ENCODE assay signal across 25 cellular contexts in genomic region chr17:5034651-5035050, GRCh38. TPM values are rescaled to one million over a fixed set of nuclear protein-coding genes. Genes with fewer than 3 reads are reported as not detected.
"Had no signal": no experiment of that assay in that cellular context is flagged by ENCODE, and none has a peak within 500 bp of the region (broad histone marks: within the 10 kb centered on the region; RNA-seq: fewer than 3 reads in every experiment).

No MANE protein-coding gene starts in this region.

- H3K27ac Mint-ChIP-seq: effector memory CD8-positive, alpha-beta T cell; stimulated activated naive B cell treated with anti-CD40 and anti-IgM and Interleukin-4, amounts not matched to agents 10 μg/mL and 1 μg/mL and 100 μg/mL, for 72 hours; T-helper 1 cell treated with Interleukin-12 subunit alpha and Interleukin-12 subunit beta and Interleukin-4 antibody, amounts not matched to agents 30 μg/mL and 1 μg/mL, for 36 hours had no signal

- H3K4me1 ChIP-seq: pancreas had no signal

- H3K36me3 Mint-ChIP-seq: naive thymus-derived CD8-positive, alpha-beta T cell had no signal

- H3K9me3 Mint-ChIP-seq: activated T-cell treated with anti-CD3 and anti-CD28 coated beads, Interleukin-2, amount 50 U/mL, for 4 hours; dendritic cell treated with granulocyte-macrophage colony-stimulating factor and Interleukin-4, amounts not matched to agents 40 ng/mL and 50 ng/mL, for 4 days; effector memory CD8-positive, alpha-beta T cell; naive thymus-derived CD8-positive, alpha-beta T cell; stimulated activated naive B cell treated with anti-CD40 and anti-IgM and Interleukin-4, amounts not matched to agents 10 μg/mL and 1 μg/mL and 100 μg/mL, for 72 hours; T-helper 1 cell treated with Interleukin-12 subunit alpha and Interleukin-12 subunit beta and Interleukin-4 antibody, amounts not matched to agents 30 μg/mL and 1 μg/mL, for 36 hours had no signal

- H3K36me3 ChIP-seq: ascending aorta, left ventricle myocardium inferior, pancreas, tibial nerve had no signal

- DNase-seq: activated CD4-positive, alpha-beta T cell treated with anti-CD3 and anti-CD28 coated beads, Interleukin-2, amount 50 U/mL, for 1 hour; activated CD4-positive, CD25-positive, alpha-beta regulatory T cell treated with anti-CD3 and anti-CD28 coated beads, Interleukin-2, amount 50 U/mL, for 72 hours; activated CD8-positive, alpha-beta memory T cell treated with anti-CD3 and anti-CD28 coated beads, Interleukin-2, amount 50 U/mL, for 4 hours; activated effector memory CD4-positive, alpha-beta T cell treated with Interleukin-2 at 50 U/mL for 16 hours; activated naive CD4-positive, alpha-beta T cell treated with anti-CD3 and anti-CD28 coated beads, Interleukin-2, amount 50 U/mL, for 16 hours; activated T-cell treated with anti-CD3 and anti-CD28 coated beads, Interleukin-2, amount 50 U/mL, for 4 hours; effector memory CD8-positive, alpha-beta T cell; foreskin fibroblast; hippocampal formation; kidney glomerular epithelial cell; left ventricle myocardium inferior; mesendoderm; stimulated activated CD4-positive, alpha-beta T cell treated with anti-CD3 and anti-CD28 coated beads, Interleukin-4, amount 100 ng/mL, for 24 hours; stimulated activated naive B cell treated with anti-CD40 and anti-IgM and Interleukin-4, amounts not matched to agents 10 μg/mL and 1 μg/mL and 100 μg/mL, for 72 hours; substantia nigra had no signal

- H3K27me3 ChIP-seq: ascending aorta, pancreas had no signal

- H3K27me3 Mint-ChIP-seq: effector memory CD8-positive, alpha-beta T cell had no signal

- FAIRE-seq: pancreas, urothelium cell line had no signal

- H3K4me3 Mint-ChIP-seq: activated T-cell treated with anti-CD3 and anti-CD28 coated beads, Interleukin-2, amount 50 U/mL, for 4 hours; dendritic cell treated with granulocyte-macrophage colony-stimulating factor and Interleukin-4, amounts not matched to agents 40 ng/mL and 50 ng/mL, for 4 days; naive thymus-derived CD8-positive, alpha-beta T cell; T-helper 1 cell treated with Interleukin-12 subunit alpha and Interleukin-12 subunit beta and Interleukin-4 antibody, amounts not matched to agents 30 μg/mL and 1 μg/mL, for 36 hours had no signal

- ATAC-seq: activated T-cell treated with anti-CD3 and anti-CD28 coated beads, Interleukin-2, amount 50 U/mL, for 4 hours; effector memory CD8-positive, alpha-beta T cell; pancreas; sciatic nerve; stimulated activated naive B cell treated with anti-CD40 and anti-IgM and Interleukin-4, amounts not matched to agents 10 μg/mL and 1 μg/mL and 100 μg/mL, for 72 hours had no signal

- H3K9me3 ChIP-seq: ascending aorta, left ventricle myocardium inferior, pancreas, tibial nerve had no signal

- H3K27ac ChIP-seq: ascending aorta, left ventricle myocardium inferior, pancreas, tibial nerve had no signal

RNA-seq across cellular contexts. Expression of gene SLC52A1, which starts 0.6 kb away (rescaled TPM):
- total RNA-seq: ascending aorta, cerebellum, left ventricle myocardium inferior, pancreas, sciatic nerve, tibial nerve had no signal
- polyA plus RNA-seq: naive thymus-derived CD8-positive, alpha-beta T cell had no signal

RNA-seq across cellular contexts. Expression of gene INCA1, which starts 37.3 kb away (rescaled TPM):
- total RNA-seq: ascending aorta, smooth muscle cell had no signal
